In genomic region chr7:130553398-130554029, GRCh38 we compare ENCODE assay signal across 1 cellular context.
TF ChIP-seq lines count a peak whose summit lies in the region.

No MANE protein-coding gene starts in this region.

TF ChIP-seq in SK-N-SH treated with all-trans-retinoic acid at 6 μM for 48 hours, 23 proteins besides CTCF, POLR2A, EP300 and RAD21 (continued from another document):
- TF ChIP-seq CREB5 (CRISPR knock-in tag; IDR thresholded peaks at IDR 0.05; ENCODE audit: low read depth) = no peak
- TF ChIP-seq ZFP30 (CRISPR knock-in tag; IDR thresholded peaks at IDR 0.05) = no peak
- TF ChIP-seq SNAI2 (CRISPR knock-in tag; IDR thresholded peaks at IDR 0.05) = no peak
- TF ChIP-seq ZNF70 (CRISPR knock-in tag; IDR thresholded peaks at IDR 0.05) = no peak
- TF ChIP-seq ZNF565 (CRISPR knock-in tag; conservative IDR thresholded peaks at IDR 0.05; ENCODE audit: low read depth) = no peak
